Comparison of ENCODE assay signal across 25 cellular contexts in the genomic region with DNA sequence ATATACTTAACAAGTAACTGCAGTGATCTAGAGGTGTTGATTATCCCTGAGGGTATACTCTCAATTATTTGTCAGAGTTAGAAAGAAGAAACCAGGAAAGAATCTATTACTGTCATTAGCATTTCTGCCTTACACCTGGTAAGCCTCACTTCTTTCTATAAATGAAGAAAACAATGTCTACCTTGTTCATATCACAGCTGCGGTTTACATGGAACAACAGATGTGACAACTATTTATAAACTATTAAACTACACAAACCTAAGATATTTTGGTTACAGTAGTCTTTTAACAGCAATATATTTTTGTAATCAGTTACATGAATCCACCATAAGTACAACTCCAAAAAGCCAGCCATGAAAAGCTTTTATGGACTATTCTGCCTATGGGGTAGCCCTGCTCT.
"Had no signal": no experiment of that assay in that cellular context is flagged by ENCODE, and none has a peak within 500 bp of the region (broad histone marks: within the 10 kb centered on the region; RNA-seq: fewer than 3 reads in every experiment).

No MANE protein-coding gene starts in this region.

- H3K27ac ChIP-seq: left ventricle myocardium inferior, ovary, right atrium auricular region, right lobe of liver, stomach, testis, thyroid gland, transverse colon, upper lobe of left lung, vagina had no signal

- H3K9me3 ChIP-seq: left ventricle myocardium inferior, mucosa of descending colon, ovary, right atrium auricular region, right lobe of liver, stomach, testis, thyroid gland, transverse colon, upper lobe of left lung, vagina had no signal

- H3K27me3 Mint-ChIP-seq: memory B cell; naive thymus-derived CD4-positive, alpha-beta T cell; natural killer cell treated with Interleukin-12 subunit alpha and Interleukin-12 subunit beta and Interleukin-15 and Interleukin-18, amount 100 ng/mL, for 72 hours; progenitor cell of endocrine pancreas; stimulated activated naive B cell treated with anti-CD40 and anti-IgM and Interleukin-4, amounts not matched to agents 10 μg/mL and 1 μg/mL and 100 μg/mL, for 72 hours had no signal

- DNase-seq: left ventricle myocardium inferior; midbrain; mucosa of descending colon; naive thymus-derived CD4-positive, alpha-beta T cell; occipital lobe; ovary; right lobe of liver; stimulated activated CD4-positive, alpha-beta T cell treated with anti-CD3 and anti-CD28 coated beads, Interleukin-1b, Interleukin-23, amount 100 ng/mL, for 48 hours; stimulated activated CD4-positive, alpha-beta T cell treated with anti-CD3 and anti-CD28 coated beads, Interleukin-2, amount 100 ng/mL, for 48 hours; stimulated activated CD4-positive, alpha-beta T cell treated with anti-CD3 and anti-CD28 coated beads, Interleukin-4, amount 100 ng/mL, for 4 hours; stimulated activated CD8-positive, alpha-beta memory T cell treated with anti-CD3 and anti-CD28 coated beads, Interleukin-4, amount 100 ng/mL, for 48 hours; stimulated activated naive B cell treated with anti-CD40 and anti-IgM and Interleukin-4, amounts not matched to agents 10 μg/mL and 1 μg/mL and 100 μg/mL, for 72 hours; stimulated activated naive CD8-positive, alpha-beta T cell treated with anti-CD3 and anti-CD28 coated beads, Interleukin-15, Interleukin-2, amounts not matched to agents 100 U/mL and 50 U/mL, for 24 hours; stomach; testis; thyroid gland; transverse colon; upper lobe of left lung had no signal

- H3K27ac Mint-ChIP-seq: progenitor cell of endocrine pancreas; stimulated activated naive B cell treated with anti-CD40 and anti-IgM and Interleukin-4, amounts not matched to agents 10 μg/mL and 1 μg/mL and 100 μg/mL, for 72 hours had no signal

- H3K4me3 ChIP-seq: left ventricle myocardium inferior, lung, mucosa of descending colon, ovary, right atrium auricular region, right lobe of liver, smooth muscle cell, stomach, testis, thyroid gland, transverse colon, upper lobe of left lung, vagina had no signal

- H3K27me3 ChIP-seq: ovary, right atrium auricular region, right lobe of liver, stomach, testis, thyroid gland, transverse colon, upper lobe of left lung, vagina had no signal

- H3K36me3 ChIP-seq: ovary had no signal

- H3K4me2 ChIP-seq: smooth muscle cell had no signal

- ATAC-seq: mucosa of descending colon; naive thymus-derived CD4-positive, alpha-beta T cell; natural killer cell treated with Interleukin-12 subunit alpha and Interleukin-12 subunit beta and Interleukin-15 and Interleukin-18, amount 100 ng/mL, for 72 hours; right lobe of liver; stimulated activated naive B cell treated with anti-CD40 and anti-IgM and Interleukin-4, amounts not matched to agents 10 μg/mL and 1 μg/mL and 100 μg/mL, for 72 hours; stimulated activated naive CD8-positive, alpha-beta T cell treated with anti-CD3 and anti-CD28 coated beads, Interleukin-15, Interleukin-2, amounts not matched to agents 100 U/mL and 50 U/mL, for 24 hours had no signal

- H3K4me1 ChIP-seq: left ventricle myocardium inferior, right atrium auricular region, stomach, testis, thyroid gland, transverse colon, upper lobe of left lung, vagina had no signal

- H3K4me3 Mint-ChIP-seq: memory B cell; naive thymus-derived CD4-positive, alpha-beta T cell; natural killer cell treated with Interleukin-12 subunit alpha and Interleukin-12 subunit beta and Interleukin-15 and Interleukin-18, amount 100 ng/mL, for 72 hours; stimulated activated naive B cell treated with anti-CD40 and anti-IgM and Interleukin-4, amounts not matched to agents 10 μg/mL and 1 μg/mL and 100 μg/mL, for 72 hours had no signal

- H3K9me3 Mint-ChIP-seq: memory B cell; naive thymus-derived CD4-positive, alpha-beta T cell; natural killer cell treated with Interleukin-12 subunit alpha and Interleukin-12 subunit beta and Interleukin-15 and Interleukin-18, amount 100 ng/mL, for 72 hours; stimulated activated naive B cell treated with anti-CD40 and anti-IgM and Interleukin-4, amounts not matched to agents 10 μg/mL and 1 μg/mL and 100 μg/mL, for 72 hours had no signal
